ENCODE assay signal across 1 cellular context in the genomic region with DNA sequence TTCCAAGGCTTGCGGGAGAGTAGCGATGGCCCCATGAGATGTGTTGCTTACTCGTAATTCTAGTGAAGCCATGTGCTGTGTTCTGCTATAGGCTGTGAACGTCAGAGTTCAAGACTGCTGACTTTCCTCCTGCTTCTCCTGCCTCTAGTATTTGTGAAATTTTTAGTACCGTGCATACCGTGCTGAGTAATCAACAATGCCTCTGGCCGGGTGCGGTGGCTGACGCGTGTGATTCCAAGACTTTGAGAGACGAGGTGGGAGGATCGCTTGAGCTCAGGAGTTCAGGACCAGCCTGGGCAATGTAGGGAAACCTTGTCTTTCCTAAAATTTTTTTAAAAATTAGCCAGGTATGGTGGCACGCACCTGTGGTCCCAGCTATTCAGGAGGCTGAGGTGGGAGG.
TF ChIP-seq lines count a peak whose summit lies in the region.

No MANE protein-coding gene starts in this region.

TF ChIP-seq in IMR-90, 13 proteins besides CTCF, POLR2A, EP300 and RAD21 (continued from another document):
- TF ChIP-seq CHD1 (IDR thresholded peaks at IDR 0.05; ENCODE audit: low read depth, low read length) = no peak
- TF ChIP-seq, protein P1, sequence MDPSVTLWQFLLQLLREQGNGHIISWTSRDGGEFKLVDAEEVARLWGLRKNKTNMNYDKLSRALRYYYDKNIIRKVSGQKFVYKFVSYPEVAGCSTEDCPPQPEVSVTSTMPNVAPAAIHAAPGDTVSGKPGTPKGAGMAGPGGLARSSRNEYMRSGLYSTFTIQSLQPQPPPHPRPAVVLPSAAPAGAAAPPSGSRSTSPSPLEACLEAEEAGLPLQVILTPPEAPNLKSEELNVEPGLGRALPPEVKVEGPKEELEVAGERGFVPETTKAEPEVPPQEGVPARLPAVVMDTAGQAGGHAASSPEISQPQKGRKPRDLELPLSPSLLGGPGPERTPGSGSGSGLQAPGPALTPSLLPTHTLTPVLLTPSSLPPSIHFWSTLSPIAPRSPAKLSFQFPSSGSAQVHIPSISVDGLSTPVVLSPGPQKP (IDR thresholded peaks at IDR 0.05; ENCODE audit: borderline replicate concordance, low read depth, low read length) = no peak
- no peak for TF ChIP-seq RCOR1 (IDR thresholded peaks at IDR 0.05; ENCODE audit: insufficient replicate concordance, low read length)
- no peak for TF ChIP-seq NFE2L2 (IDR thresholded peaks at IDR 0.05; ENCODE audit: low read depth, low read length)
- no peak for TF ChIP-seq CEBPB (IDR thresholded peaks at IDR 0.05; ENCODE audit: low read depth, low read length)
TF ChIP-seq in IMR-90: peak in this region for 0.
